ENCODE assay signal across 19 cellular contexts in the genomic region with DNA sequence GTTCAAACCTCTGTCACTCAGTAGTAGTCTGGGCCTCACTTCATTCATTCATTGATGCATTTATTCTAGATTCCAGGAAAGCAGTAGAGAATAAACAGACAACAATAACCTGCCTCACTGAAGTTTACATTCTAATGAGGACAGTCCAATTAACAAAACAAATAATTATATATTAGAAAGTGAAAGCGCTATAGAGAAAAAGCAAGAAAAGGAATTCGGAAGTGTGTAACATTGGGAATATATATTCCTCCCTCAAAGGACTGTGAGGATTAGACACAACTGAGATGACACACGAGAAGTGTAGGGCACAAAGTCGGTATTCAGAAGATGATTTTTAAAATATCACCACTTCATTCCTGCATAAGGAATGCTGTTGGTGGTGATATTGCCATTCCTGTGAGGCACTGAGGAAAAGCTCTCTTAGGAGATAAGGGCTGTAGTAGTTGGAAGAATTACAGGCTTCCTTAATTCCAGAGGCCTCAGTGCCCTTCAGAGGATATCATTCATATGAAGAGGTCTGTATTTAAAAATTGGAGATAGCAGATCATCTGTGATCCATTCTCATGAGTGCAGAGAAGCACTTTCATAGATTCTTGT. TPM values are rescaled to one million over a fixed set of nuclear protein-coding genes. Genes with fewer than 3 reads are reported as not detected.
DNase-seq lines count a peak whose midpoint lies in the region; ATAC-seq, FAIRE-seq and TF ChIP-seq lines count a peak whose summit lies in the region.
"Had no signal": no experiment of that assay in that cellular context is flagged by ENCODE, and none has a peak within 500 bp of the region (broad histone marks: within the 10 kb centered on the region; RNA-seq: fewer than 3 reads in every experiment).

No MANE protein-coding gene starts in this region.

- H3K36me3 Mint-ChIP-seq in immature natural killer cell (peaks cover 3 to 6% (median 4%) of the 10 kb centered on the region in 3 donors), neural crest cell (ENCODE audit: low read depth) (peaks cover 5% of the 10 kb centered on the region)

- H3K27ac ChIP-seq in HUES64 (ENCODE audit: low read depth, low read length) = no peak overlapping the region
- peak overlapping the region in 3 of 4 donors; percentile 10 to 100 (median 99) for H3K27ac ChIP-seq in body of pancreas
- H3K27ac ChIP-seq in tibial nerve = peak overlapping the region in 2 of 4 donors; percentile 10 to 97
- H3K27ac ChIP-seq: testis had no signal

- intact Hi-C loops in body of pancreas (cut with DNase I) = no loop called here

- TF ChIP-seq EP300 in tibial nerve (IDR thresholded peaks at IDR 0.05) = no peak

- H3K36me3 ChIP-seq in HUES64 (ENCODE audit: insufficient read depth, low read length) (no peaks in the 10 kb centered on the region), body of pancreas (replicated peaks in 1 of 2; ENCODE audit: insufficient read depth in 1 of 2, low read depth in 2 of 2) (no peaks in the 10 kb centered on the region), tibial nerve (peaks cover 0 to 4% (median 0%) of the 10 kb centered on the region in 3 donors)

- peaks cover 35% of the 10 kb centered on the region for H3K4me1 ChIP-seq in HUES64 (ENCODE audit: insufficient read depth, low read length)
- H3K4me1 ChIP-seq in body of pancreas = peaks cover 30% of the 10 kb centered on the region
- H3K4me1 ChIP-seq in tibial nerve = peaks cover 0 to 44% (median 11%) of the 10 kb centered on the region in 4 donors
- H3K4me1 ChIP-seq: testis had no signal

- peak overlapping the region in 3 of 5 donors; percentile 10 to 25 (median 11) for H3K4me3 Mint-ChIP-seq in immature natural killer cell
- H3K4me3 Mint-ChIP-seq in neural crest cell = peak overlapping the region; percentile 95

- FAIRE-seq in urothelium cell line (lab: Jason Lieb, UNC) = no peak
- FAIRE-seq: small intestine had no signal

- peak overlapping the region in 2 of 6 donors; percentile 26 to 48 for H3K27ac Mint-ChIP-seq in immature natural killer cell
- H3K27ac Mint-ChIP-seq in neural crest cell (ENCODE audit: unreplicated experiment) = peak overlapping the region; percentile 10

- no CpG with 5 or more reads among the region's 4 CpGs for WGBS in HUES64
- whole genome bisulfite sequencing in body of pancreas, 2 donors = 78 to 88% methylated on average over 4 of the region's 4 CpGs
- WGBS in tibial nerve, 2 donors = 66% methylated on average over 4 of the region's 4 CpGs

- TF ChIP-seq CTCF in body of pancreas (IDR thresholded peaks at IDR 0.05) (no peak), neural crest cell (conservative IDR thresholded peaks at IDR 0.05) (no peak), tibial nerve (IDR thresholded peaks at IDR 0.05) (no peak)

- no peak for DNase-seq in body of pancreas
- no peak for DNase-seq in immature natural killer cell
- DNase-seq in neural crest cell (ENCODE audit: low read depth, low spot score) = no peak
- no peak for DNase-seq in tibial nerve (ENCODE audit: low spot score in 2 of 2)
- no peak for DNase-seq in urothelium cell line (ENCODE audit: low spot score)
- no peak for DNase-seq in nucleus accumbens (lab: John Stamatoyannopoulos, UW)
- DNase-seq: activated CD4-positive, alpha-beta T cell treated with anti-CD3 and anti-CD28 coated beads for 4 hours; activated naive CD4-positive, alpha-beta T cell treated with anti-CD3 and anti-CD28 coated beads, Interleukin-2, amount 50 U/mL, for 16 hours; AML-193; dermis blood vessel endothelial cell; DMS 273 treated with DMSO at 0.1 percent for 48 hours; NCI-H1048; NCI-H2107; PC-3; posterior cingulate gyrus; small intestine; testis had no signal

- H3K9ac ChIP-seq in HUES64 (ENCODE audit: low read depth, low read length) = no peak overlapping the region

- H3K9me3 ChIP-seq in HUES64 (ENCODE audit: insufficient read depth, low read depth, low read length) (no peaks in the 10 kb centered on the region), body of pancreas (no peaks in the 10 kb centered on the region), tibial nerve (no peaks in the 10 kb centered on the region)
- H3K9me3 ChIP-seq: testis had no signal

- H3K4me1 Mint-ChIP-seq in immature natural killer cell (peaks cover 15 to 32% of the 10 kb centered on the region in 2 donors), neural crest cell (peaks cover 51% of the 10 kb centered on the region)

- H3K9me3 Mint-ChIP-seq in immature natural killer cell (no peaks in the 10 kb centered on the region), neural crest cell (no peaks in the 10 kb centered on the region)

- H3K27me3 Mint-ChIP-seq in immature natural killer cell (ENCODE audit: low read depth in 3 of 3) = peaks cover 7 to 17% (median 17%) of the 10 kb centered on the region in 3 donors
- peaks cover 4% of the 10 kb centered on the region for H3K27me3 Mint-ChIP-seq in neural crest cell (ENCODE audit: low read depth)

- peaks cover 57% of the 10 kb centered on the region for H3K27me3 ChIP-seq in HUES64 (ENCODE audit: insufficient read depth, low read length)
- no peaks in the 10 kb centered on the region for H3K27me3 ChIP-seq in body of pancreas
- no peaks in the 10 kb centered on the region for H3K27me3 ChIP-seq in tibial nerve
- H3K27me3 ChIP-seq: testis had no signal

- ATAC-seq in body of pancreas = no peak
- ATAC-seq in GM18873 (IDR thresholded peaks at IDR 0.05; ENCODE audit: low FRiP score, unreplicated experiment) = no peak
- ATAC-seq: PC-3 had no signal

- TF ChIP-seq POLR2A in body of pancreas (IDR thresholded peaks at IDR 0.05) = no peak
- no peak for TF ChIP-seq POLR2A in tibial nerve (IDR thresholded peaks at IDR 0.05)

- H3K4me3 ChIP-seq in HUES64 (ENCODE audit: low read length) = peak overlapping the region; percentile 69; the same call in 1 of the 2 replicates
- no peak overlapping the region for H3K4me3 ChIP-seq in body of pancreas
- H3K4me3 ChIP-seq in tibial nerve = peak overlapping the region in 1 of 4 donors; percentile 85
- H3K4me3 ChIP-seq: testis had no signal

RNA-seq across cellular contexts. Expression of a gene that starts 3.9 kb away (rescaled TPM):
- 124 TPM for polyA plus RNA-seq in HUES64 (2013, experiment 1 of 2)
- 138 TPM for polyA plus RNA-seq in HUES64 (2013, experiment 2 of 2)
- total RNA-seq in body of pancreas (10 to 100 TPM; 21.3 to 49.8 TPM), neural crest cell (109 and 112 TPM in 2 replicates), tibial nerve (10 to 100 TPM; 66.5 to 85.2 (median 72.8) TPM)
- 10 to 100 TPM; 18.9 to 37.6 (median 27.1) TPM for polyA plus RNA-seq in immature natural killer cell
